ENCODE assay signal across 1 cellular context in the genomic region with DNA sequence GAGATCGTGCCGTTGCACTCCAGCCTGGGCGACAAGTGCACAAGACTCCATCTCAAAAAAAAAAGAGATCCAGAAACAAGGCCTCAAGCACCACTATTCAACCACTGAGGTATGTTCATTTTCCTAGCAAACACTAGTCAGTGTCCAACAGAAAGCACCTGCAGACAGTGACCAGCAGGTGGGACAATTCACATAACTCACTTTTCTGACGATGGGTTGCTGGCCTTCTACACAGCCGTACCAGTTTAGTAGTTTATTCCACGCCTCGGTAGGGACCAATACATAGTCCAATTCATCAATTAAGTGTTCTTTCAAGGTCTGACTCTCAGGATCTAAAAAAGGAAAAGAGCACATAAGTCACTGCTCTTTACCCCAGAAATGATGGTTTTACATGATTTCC.
TF ChIP-seq lines count a peak whose summit lies in the region.

No MANE protein-coding gene starts in this region.

TF ChIP-seq in GM23338, 12 proteins besides CTCF, POLR2A, EP300 and RAD21 (continued from another document):
- TF ChIP-seq, protein P1, sequence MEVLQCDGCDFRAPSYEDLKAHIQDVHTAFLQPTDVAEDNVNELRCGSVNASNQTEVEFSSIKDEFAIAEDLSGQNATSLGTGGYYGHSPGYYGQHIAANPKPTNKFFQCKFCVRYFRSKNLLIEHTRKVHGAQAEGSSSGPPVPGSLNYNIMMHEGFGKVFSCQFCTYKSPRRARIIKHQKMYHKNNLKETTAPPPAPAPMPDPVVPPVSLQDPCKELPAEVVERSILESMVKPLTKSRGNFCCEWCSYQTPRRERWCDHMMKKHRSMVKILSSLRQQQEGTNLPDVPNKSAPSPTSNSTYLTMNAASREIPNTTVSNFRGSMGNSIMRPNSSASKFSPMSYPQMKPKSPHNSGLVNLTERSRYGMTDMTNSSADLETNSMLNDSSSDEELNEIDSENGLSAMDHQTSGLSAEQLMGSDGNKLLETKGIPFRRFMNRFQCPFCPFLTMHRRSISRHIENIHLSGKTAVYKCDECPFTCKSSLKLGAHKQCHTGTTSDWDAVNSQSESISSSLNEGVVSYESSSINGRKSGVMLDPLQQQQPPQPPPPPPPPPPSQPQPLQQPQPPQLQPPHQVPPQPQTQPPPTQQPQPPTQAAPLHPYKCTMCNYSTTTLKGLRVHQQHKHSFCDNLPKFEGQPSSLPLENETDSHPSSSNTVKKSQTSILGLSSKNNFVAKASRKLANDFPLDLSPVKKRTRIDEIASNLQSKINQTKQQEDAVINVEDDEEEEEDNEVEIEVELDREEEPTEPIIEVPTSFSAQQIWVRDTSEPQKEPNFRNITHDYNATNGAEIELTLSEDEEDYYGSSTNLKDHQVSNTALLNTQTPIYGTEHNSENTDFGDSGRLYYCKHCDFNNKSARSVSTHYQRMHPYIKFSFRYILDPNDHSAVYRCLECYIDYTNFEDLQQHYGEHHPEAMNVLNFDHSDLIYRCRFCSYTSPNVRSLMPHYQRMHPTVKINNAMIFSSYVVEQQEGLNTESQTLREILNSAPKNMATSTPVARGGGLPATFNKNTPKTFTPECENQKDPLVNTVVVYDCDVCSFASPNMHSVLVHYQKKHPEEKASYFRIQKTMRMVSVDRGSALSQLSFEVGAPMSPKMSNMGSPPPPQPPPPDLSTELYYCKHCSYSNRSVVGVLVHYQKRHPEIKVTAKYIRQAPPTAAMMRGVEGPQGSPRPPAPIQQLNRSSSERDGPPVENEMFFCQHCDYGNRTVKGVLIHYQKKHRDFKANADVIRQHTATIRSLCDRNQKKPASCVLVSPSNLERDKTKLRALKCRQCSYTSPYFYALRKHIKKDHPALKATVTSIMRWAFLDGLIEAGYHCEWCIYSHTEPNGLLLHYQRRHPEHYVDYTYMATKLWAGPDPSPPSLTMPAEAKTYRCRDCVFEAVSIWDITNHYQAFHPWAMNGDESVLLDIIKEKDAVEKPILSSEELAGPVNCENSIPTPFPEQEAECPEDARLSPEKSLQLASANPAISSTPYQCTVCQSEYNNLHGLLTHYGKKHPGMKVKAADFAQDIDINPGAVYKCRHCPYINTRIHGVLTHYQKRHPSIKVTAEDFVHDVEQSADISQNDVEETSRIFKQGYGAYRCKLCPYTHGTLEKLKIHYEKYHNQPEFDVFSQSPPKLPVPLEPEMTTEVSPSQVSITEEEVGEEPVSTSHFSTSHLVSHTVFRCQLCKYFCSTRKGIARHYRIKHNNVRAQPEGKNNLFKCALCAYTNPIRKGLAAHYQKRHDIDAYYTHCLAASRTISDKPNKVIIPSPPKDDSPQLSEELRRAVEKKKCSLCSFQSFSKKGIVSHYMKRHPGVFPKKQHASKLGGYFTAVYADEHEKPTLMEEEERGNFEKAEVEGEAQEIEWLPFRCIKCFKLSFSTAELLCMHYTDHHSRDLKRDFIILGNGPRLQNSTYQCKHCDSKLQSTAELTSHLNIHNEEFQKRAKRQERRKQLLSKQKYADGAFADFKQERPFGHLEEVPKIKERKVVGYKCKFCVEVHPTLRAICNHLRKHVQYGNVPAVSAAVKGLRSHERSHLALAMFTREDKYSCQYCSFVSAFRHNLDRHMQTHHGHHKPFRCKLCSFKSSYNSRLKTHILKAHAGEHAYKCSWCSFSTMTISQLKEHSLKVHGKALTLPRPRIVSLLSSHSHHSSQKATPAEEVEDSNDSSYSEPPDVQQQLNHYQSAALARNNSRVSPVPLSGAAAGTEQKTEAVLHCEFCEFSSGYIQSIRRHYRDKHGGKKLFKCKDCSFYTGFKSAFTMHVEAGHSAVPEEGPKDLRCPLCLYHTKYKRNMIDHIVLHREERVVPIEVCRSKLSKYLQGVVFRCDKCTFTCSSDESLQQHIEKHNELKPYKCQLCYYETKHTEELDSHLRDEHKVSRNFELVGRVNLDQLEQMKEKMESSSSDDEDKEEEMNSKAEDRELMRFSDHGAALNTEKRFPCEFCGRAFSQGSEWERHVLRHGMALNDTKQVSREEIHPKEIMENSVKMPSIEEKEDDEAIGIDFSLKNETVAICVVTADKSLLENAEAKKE (CRISPR knock-in tag; IDR thresholded peaks at IDR 0.05) = no peak
- TF ChIP-seq REST (IDR thresholded peaks at IDR 0.05; ENCODE audit: unreplicated experiment) (no peak), POLR2AphosphoS5 (IDR thresholded peaks at IDR 0.05; ENCODE audit: low read depth) (no peak), EZH2phosphoT487 (IDR thresholded peaks at IDR 0.05; ENCODE audit: unreplicated experiment) (no peak), EZH2 (IDR thresholded peaks at IDR 0.05; ENCODE audit: low read depth, unreplicated experiment) (no peak), ZNF331 (CRISPR knock-in tag; IDR thresholded peaks at IDR 0.05; ENCODE audit: low read depth) (no peak), JUNB (IDR thresholded peaks at IDR 0.05; ENCODE audit: unreplicated experiment) (no peak), NANOG (IDR thresholded peaks at IDR 0.05; ENCODE audit: borderline replicate concordance) (no peak)
- TF ChIP-seq, protein P2, sequence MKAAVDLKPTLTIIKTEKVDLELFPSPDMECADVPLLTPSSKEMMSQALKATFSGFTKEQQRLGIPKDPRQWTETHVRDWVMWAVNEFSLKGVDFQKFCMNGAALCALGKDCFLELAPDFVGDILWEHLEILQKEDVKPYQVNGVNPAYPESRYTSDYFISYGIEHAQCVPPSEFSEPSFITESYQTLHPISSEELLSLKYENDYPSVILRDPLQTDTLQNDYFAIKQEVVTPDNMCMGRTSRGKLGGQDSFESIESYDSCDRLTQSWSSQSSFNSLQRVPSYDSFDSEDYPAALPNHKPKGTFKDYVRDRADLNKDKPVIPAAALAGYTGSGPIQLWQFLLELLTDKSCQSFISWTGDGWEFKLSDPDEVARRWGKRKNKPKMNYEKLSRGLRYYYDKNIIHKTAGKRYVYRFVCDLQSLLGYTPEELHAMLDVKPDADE (IDR thresholded peaks at IDR 0.05) = no peak
